ENCODE assay signal across 27 cellular contexts in genomic region chr4:176186721-176187395, GRCh38. TPM values are rescaled to one million over a fixed set of nuclear protein-coding genes. Genes with fewer than 3 reads are reported as not detected.
A peak's percentile ranks its signal among the peaks of the same experiment; 100 is the strongest.
DNase-seq lines count a peak whose midpoint lies in the region; ATAC-seq and TF ChIP-seq lines count a peak whose summit lies in the region.
"Had no signal": no experiment of that assay in that cellular context is flagged by ENCODE, and none has a peak within 500 bp of the region (broad histone marks: within the 10 kb centered on the region; RNA-seq: fewer than 3 reads in every experiment).

No MANE protein-coding gene starts in this region.

- H3K27me3 ChIP-seq in adipocyte (replicated peaks; ENCODE audit: control insufficient read depth, insufficient read depth, low read length) (no peaks in the 10 kb centered on the region), iPS-18a (ENCODE audit: control insufficient read depth, insufficient read depth, low read length) (no peaks in the 10 kb centered on the region), tibial artery (no peaks in the 10 kb centered on the region)
- H3K27me3 ChIP-seq: body of pancreas, right lobe of liver, SJCRH30, tibial nerve had no signal

- H3K36me3 Mint-ChIP-seq in HFFc6 (ENCODE audit: low read depth): no peaks in the 10 kb centered on the region
- H3K36me3 Mint-ChIP-seq: activated CD8-positive, alpha-beta memory T cell treated with anti-CD3 and anti-CD28 coated beads, Interleukin-2, amount 10 ng/mL, durations not matched to agents 7 days and 5 days; activated naive CD4-positive, alpha-beta T cell treated with anti-CD3 and anti-CD28 coated beads, Interleukin-2, amount 50 U/mL, for 72 hours; CD8-positive, alpha-beta memory T cell; naive B cell had no signal

- ATAC-seq in sciatic nerve: no peak
- ATAC-seq: activated CD8-positive, alpha-beta memory T cell treated with anti-CD3 and anti-CD28 coated beads, Interleukin-2, amount 10 ng/mL, durations not matched to agents 7 days and 5 days; body of pancreas; right lobe of liver had no signal

- H3K4me3 Mint-ChIP-seq in HFFc6: no peak overlapping the region; the same call in 1 of the 2 replicates
- H3K4me3 Mint-ChIP-seq: activated CD4-positive, alpha-beta T cell treated with anti-CD3 and anti-CD28 coated beads, Interleukin-2, amount 10 ng/mL, durations not matched to agents 24 days and 14 days; activated CD8-positive, alpha-beta memory T cell treated with anti-CD3 and anti-CD28 coated beads, Interleukin-2, amount 10 ng/mL, durations not matched to agents 7 days and 5 days; CD8-positive, alpha-beta memory T cell; IgD-negative memory B cell; naive B cell had no signal

- H3K36me3 ChIP-seq in adipocyte (ENCODE audit: control insufficient read depth, insufficient read depth, low read length, severe bottlenecking) (no peaks in the 10 kb centered on the region), iPS-18a (ENCODE audit: control insufficient read depth, low read depth, low read length) (no peaks in the 10 kb centered on the region), tibial artery (no peaks in the 10 kb centered on the region)
- H3K36me3 ChIP-seq: HAP-1, right lobe of liver, SJCRH30, tibial nerve had no signal

- intact Hi-C loops in tibial artery (cut with DNase I; ENCODE audit: low total_unique reads): no loop called here
- intact Hi-C loops in sciatic nerve (cut with DNase I): no loop called here

- H3K4me1 Mint-ChIP-seq in HFFc6 (ENCODE audit: low read depth): peaks cover 67% of the 10 kb centered on the region
- H3K4me1 Mint-ChIP-seq: activated CD4-positive, alpha-beta T cell treated with anti-CD3 and anti-CD28 coated beads, Interleukin-2, amount 10 ng/mL, durations not matched to agents 24 days and 14 days; activated CD8-positive, alpha-beta memory T cell treated with anti-CD3 and anti-CD28 coated beads, Interleukin-2, amount 10 ng/mL, durations not matched to agents 7 days and 5 days; CD8-positive, alpha-beta memory T cell; IgD-negative memory B cell; naive B cell had no signal

- H3K4me1 ChIP-seq in adipocyte (ENCODE audit: control insufficient read depth, insufficient read depth, low read length): peaks cover 18% of the 10 kb centered on the region
- peaks cover 25% of the 10 kb centered on the region for H3K4me1 ChIP-seq in iPS-18a (ENCODE audit: control insufficient read depth, low read depth, low read length)
- H3K4me1 ChIP-seq in tibial artery: peaks cover 0 to 37% (median 5%) of the 10 kb centered on the region in 4 donors
- H3K4me1 ChIP-seq: body of pancreas, right lobe of liver, SJCRH30, tibial nerve had no signal

- peak overlapping the region; percentile 40 for H3K27ac Mint-ChIP-seq in HFFc6
- H3K27ac Mint-ChIP-seq: activated CD4-positive, alpha-beta T cell treated with anti-CD3 and anti-CD28 coated beads, Interleukin-2, amount 10 ng/mL, durations not matched to agents 24 days and 14 days; activated CD8-positive, alpha-beta memory T cell treated with anti-CD3 and anti-CD28 coated beads, Interleukin-2, amount 10 ng/mL, durations not matched to agents 7 days and 5 days; IgD-negative memory B cell had no signal

- H3K9me3 ChIP-seq in adipocyte (ENCODE audit: control insufficient read depth, low read length) (no peaks in the 10 kb centered on the region), iPS-18a (ENCODE audit: control insufficient read depth, low read depth, low read length) (no peaks in the 10 kb centered on the region), tibial artery (no peaks in the 10 kb centered on the region)
- H3K9me3 ChIP-seq: body of pancreas, HAP-1, right lobe of liver, SJCRH30, tibial nerve had no signal

- H3K4me3 ChIP-seq in adipocyte (ENCODE audit: low read length) (no peak overlapping the region), iPS-18a (ENCODE audit: low read length) (peak overlapping the region; percentile 38), tibial artery (no peak overlapping the region)
- H3K4me3 ChIP-seq: body of pancreas, HAP-1, right lobe of liver, SJCRH30, tibial nerve had no signal

- no peak overlapping the region for H3K9ac ChIP-seq in adipocyte (ENCODE audit: low read length)
- no peak overlapping the region for H3K9ac ChIP-seq in iPS-18a (ENCODE audit: low read length)

- H3K27ac ChIP-seq in iPS-18a (ENCODE audit: low read length) (peak overlapping the region; percentile 30), tibial artery (peak overlapping the region; percentile 58 to 73)
- H3K27ac ChIP-seq: body of pancreas, right lobe of liver, SJCRH30, tibial nerve had no signal

- no peak for TF ChIP-seq CTCF in HFFc6 (IDR thresholded peaks at IDR 0.05)
- no peak for TF ChIP-seq CTCF in tibial artery (IDR thresholded peaks at IDR 0.05)

- H3K9me3 Mint-ChIP-seq in HFFc6: no peaks in the 10 kb centered on the region
- H3K9me3 Mint-ChIP-seq: activated CD4-positive, alpha-beta T cell treated with anti-CD3 and anti-CD28 coated beads, Interleukin-2, amount 10 ng/mL, durations not matched to agents 24 days and 14 days; activated naive CD4-positive, alpha-beta T cell treated with anti-CD3 and anti-CD28 coated beads, Interleukin-2, amount 50 U/mL, for 72 hours; IgD-negative memory B cell; naive B cell had no signal

- DNase-seq in HFFc6 (peak; percentile 23), adipocyte (ENCODE audit: low read depth) (peak; percentile 21), tibial artery (no peak), NCI-H345 treated with DMSO at 0.1 percent for 48 hours (lab: John Stamatoyannopoulos, UW; ENCODE audit: unreplicated experiment) (no peak), sciatic nerve (ENCODE audit: low spot score) (no peak), cerebellar cortex (ENCODE audit: low spot score) (no peak)
- DNase-seq: activated CD4-positive, alpha-beta T cell treated with anti-CD3 and anti-CD28 coated beads, Interleukin-2, amount 10 ng/mL, durations not matched to agents 24 days and 14 days; activated CD8-positive, alpha-beta memory T cell treated with anti-CD3 and anti-CD28 coated beads, Interleukin-2, amount 10 ng/mL, durations not matched to agents 7 days and 5 days; AML-193; body of pancreas; CD8-positive, alpha-beta memory T cell; hippocampal formation; MM.1S; naive B cell; NCI-H1694; NCI-H345; right lobe of liver; SJCRH30; stimulated activated CD4-positive, alpha-beta T cell treated with anti-CD3 and anti-CD28 coated beads, Interleukin-1b, Interleukin-23, amount 100 ng/mL, for 48 hours; stimulated activated naive CD4-positive, alpha-beta T cell; T-helper 1 cell had no signal

- H3K27me3 Mint-ChIP-seq in HFFc6 (ENCODE audit: insufficient read depth): no peaks in the 10 kb centered on the region

RNA-seq across cellular contexts. Expression of gene SPATA4, which starts 8.5 kb away (rescaled TPM):
- total RNA-seq in HFFc6 (2021; fragmentation: NEBNext Ultra II Directional; extraction: Animal tissue kit (Norgen Biotek cat#: 25700)): under 1 TPM in 4 of 6 experiments, not detected in 2; 0.14 to 0.38 (median 0.20) TPM
- total RNA-seq in sciatic nerve: not detected
- total RNA-seq: activated CD4-positive, alpha-beta T cell treated with anti-CD3 and anti-CD28 coated beads, Interleukin-2, amount 10 ng/mL, durations not matched to agents 24 days and 14 days; activated CD8-positive, alpha-beta memory T cell treated with anti-CD3 and anti-CD28 coated beads, Interleukin-2, amount 10 ng/mL, durations not matched to agents 7 days and 5 days; body of pancreas; CD8-positive, alpha-beta memory T cell; osteocyte; right lobe of liver had no signal

Comparison
In these comparisons a context has a peak if more than half of its experiments do, and no peak if none do; other contexts are left out.
1. DNase-seq: peak in HFFc6 (single experiment) and adipocyte (single experiment); none in tibial artery (0 of 2), NCI-H345 treated with DMSO at 0.1 percent for 48 hours (single experiment), sciatic nerve (single experiment) and cerebellar cortex (single experiment).